ENCODE assay signal across 10 cellular contexts in genomic region chr6:137872071-137872470, GRCh38. TPM values are rescaled to one million over a fixed set of nuclear protein-coding genes. Genes with fewer than 3 reads are reported as not detected.
A peak's percentile ranks its signal among the peaks of the same experiment; 100 is the strongest.
DNase-seq lines count a peak whose midpoint lies in the region; ATAC-seq, FAIRE-seq and TF ChIP-seq lines count a peak whose summit lies in the region.
"Had no signal": no experiment of that assay in that cellular context is flagged by ENCODE, and none has a peak within 500 bp of the region (broad histone marks: within the 10 kb centered on the region; RNA-seq: fewer than 3 reads in every experiment).

No MANE protein-coding gene starts in this region.

- peaks cover 25% of the 10 kb centered on the region for H3K4me1 Mint-ChIP-seq in activated naive CD4-positive, alpha-beta T cell treated with anti-CD3 and anti-CD28 coated beads for 36 hours (ENCODE audit: low read depth)
- H3K4me1 Mint-ChIP-seq in activated naive CD8-positive, alpha-beta T cell (ENCODE audit: low read depth), result peaks cover 39% of the 10 kb centered on the region

- CTCF ChIA-PET in activated naive CD4-positive, alpha-beta T cell treated with anti-CD3 and anti-CD28 coated beads for 36 hours (lab: Charles Lee), result interaction anchor here (0.8 to 8.1 kb wide), 14 partner anchors 9 to 167 kb away, joined by 3 to 161 read pairs (median 10); no protein-coding TSS in a partner anchor
- CTCF ChIA-PET in HepG2 (lab: Yijun Ruan, JAX; ENCODE audit: low intra/inter-chr PET ratio, low total read pairs), result no interaction called here

- in situ Hi-C loops in HepG2 (cut with HindIII; ENCODE audit: extremely low pct_ligation_motif_present, low pct_unique_long_range_greater_than_20kb), result no loop called here

- TF ChIP-seq CTCF in HepG2 (CRISPR knock-in tag; IDR thresholded peaks at IDR 0.05) (no peak), upper lobe of left lung (IDR thresholded peaks at IDR 0.05) (no peak)

- H3K27ac Mint-ChIP-seq in activated naive CD4-positive, alpha-beta T cell treated with anti-CD3 and anti-CD28 coated beads for 36 hours, result peak overlapping the region; percentile 99
- peak overlapping the region; percentile 97 for H3K27ac Mint-ChIP-seq in activated naive CD8-positive, alpha-beta T cell

- H3K4me2 ChIP-seq in HepG2 (ENCODE audit: low read depth, low read length), result peak overlapping the region; percentile 96

- H3K27me3 Mint-ChIP-seq in activated naive CD4-positive, alpha-beta T cell treated with anti-CD3 and anti-CD28 coated beads for 36 hours (ENCODE audit: low read depth), result no peaks in the 10 kb centered on the region
- H3K27me3 Mint-ChIP-seq in activated naive CD8-positive, alpha-beta T cell, result no peaks in the 10 kb centered on the region

- no peak for DNase-seq in activated naive CD4-positive, alpha-beta T cell treated with anti-CD3 and anti-CD28 coated beads for 36 hours
- DNase-seq in activated naive CD4-positive, alpha-beta T cell treated with Interleukin-2 at 50 U/mL for 16 hours, result no peak
- DNase-seq in HepG2 (ENCODE audit: low spot score), result no peak
- no peak for DNase-seq in upper lobe of left lung
- DNase-seq in NCI-H1694 treated with DMSO at 0.1 percent for 48 hours (lab: John Stamatoyannopoulos, UW), result no peak
- DNase-seq in NK-92 (lab: John Stamatoyannopoulos, UW; ENCODE audit: unreplicated experiment), result no peak
- no peak for DNase-seq in stimulated activated CD4-positive, alpha-beta T cell treated with anti-CD3 and anti-CD28 coated beads, Interleukin-2, amount 100 ng/mL, for 48 hours

- no TSS peak for BruUV-seq in HepG2 (replicated peaks; lab: Mats Ljungman, UMichigan)

- ATAC-seq in HepG2 (no peak), upper lobe of left lung (ENCODE audit: low FRiP score in 2 of 2) (no peak)

- TF ChIP-seq EP300 in HepG2 (IDR thresholded peaks at IDR 0.05; ENCODE audit: low read depth in 2 of 2, low read length in 2 of 2), result no peak
- no peak for TF ChIP-seq EP300 in HepG2 (CRISPR knock-in tag; IDR thresholded peaks at IDR 0.05; ENCODE audit: borderline replicate concordance)
- TF ChIP-seq EP300 in upper lobe of left lung (IDR thresholded peaks at IDR 0.05), result no peak

- TF ChIP-seq POLR2A in HepG2 (IDR thresholded peaks at IDR 0.05; ENCODE audit: insufficient read depth in 1 of 2, low read depth in 2 of 2, low read length in 2 of 2) (no peak), upper lobe of left lung (IDR thresholded peaks at IDR 0.05) (no peak)

- H3K36me3 ChIP-seq in HepG2 (replicated peaks in 1 of 2; ENCODE audit: control insufficient read depth in 1 of 2, insufficient read depth in 2 of 2, low read length in 2 of 2) (peaks cover 25 to 58% of the 10 kb centered on the region in 2 experiments), upper lobe of left lung (peaks cover 19 to 37% (median 23%) of the 10 kb centered on the region in 4 donors)

- no peaks in the 10 kb centered on the region for H3K9me3 Mint-ChIP-seq in activated naive CD4-positive, alpha-beta T cell treated with anti-CD3 and anti-CD28 coated beads for 36 hours
- H3K9me3 Mint-ChIP-seq in activated naive CD8-positive, alpha-beta T cell (ENCODE audit: low read depth), result no peaks in the 10 kb centered on the region

- H3K4me3 ChIP-seq in HepG2 (replicated peaks in 1 of 3; ENCODE audit: insufficient read depth in 1 of 3, low read depth in 2 of 3, low read length in 3 of 3) (peak overlapping the region; percentile 75 to 100 (median 92); a peak in 5 of 6 replicates), upper lobe of left lung (peak overlapping the region in 1 of 4 donors; percentile 78)
- H3K4me3 ChIP-seq: lung had no signal

- peaks cover 56% of the 10 kb centered on the region for H4K20me1 ChIP-seq in HepG2 (ENCODE audit: insufficient read depth, low read length)

- POLR2A ChIA-PET in HepG2 (lab: Yijun Ruan, JAX), result interaction anchor here (0.9 to 3.3 kb wide), 6 partner anchors 77 to 175 kb away, joined by 3 to 15 read pairs (median 4); no protein-coding TSS in a partner anchor

- H3K27me3 ChIP-seq in HepG2 (ENCODE audit: control insufficient read depth in 1 of 2, insufficient read depth in 2 of 2, low read length in 2 of 2), result no peaks in the 10 kb centered on the region; a peak in 1 of 5 replicates
- H3K27me3 ChIP-seq in upper lobe of left lung, result no peaks in the 10 kb centered on the region

- peak overlapping the region; percentile 89 for H3K4me3 Mint-ChIP-seq in activated naive CD4-positive, alpha-beta T cell treated with anti-CD3 and anti-CD28 coated beads for 36 hours
- peak overlapping the region; percentile 96 for H3K4me3 Mint-ChIP-seq in activated naive CD8-positive, alpha-beta T cell

- H3K36me3 Mint-ChIP-seq in activated naive CD4-positive, alpha-beta T cell treated with anti-CD3 and anti-CD28 coated beads for 36 hours (ENCODE audit: low read depth), result peaks cover 98% of the 10 kb centered on the region
- H3K36me3 Mint-ChIP-seq in activated naive CD8-positive, alpha-beta T cell, result peaks cover 57% of the 10 kb centered on the region

- no peak for FAIRE-seq in HepG2 (lab: Jason Lieb, UNC)
- FAIRE-seq: TTC549 had no signal

- no peaks in the 10 kb centered on the region for H3K9me3 ChIP-seq in HepG2 (ENCODE audit: low read length)
- H3K9me3 ChIP-seq in upper lobe of left lung, result no peaks in the 10 kb centered on the region

- H3K4me1 ChIP-seq in HepG2 (ENCODE audit: insufficient read depth, low read length) (peaks cover 69% of the 10 kb centered on the region), upper lobe of left lung (peaks cover 36 to 64% (median 57%) of the 10 kb centered on the region in 4 donors)

- intact Hi-C loops in activated naive CD4-positive, alpha-beta T cell treated with anti-CD3 and anti-CD28 coated beads for 36 hours (cut with micrococcal nuclease), result loop anchor here (2.0 to 10.0 kb wide), 2 partner anchors 543 to 1275 kb away; no protein-coding TSS in a partner anchor
- intact Hi-C loops in HepG2 (cut with micrococcal nuclease; ENCODE audit: unreplicated experiment), result loop anchor here (5.0 kb wide), 1 partner anchor 235 kb away; the partner anchor contains the start of gene PERP

- no peak for TF ChIP-seq RAD21 in HepG2 (CRISPR knock-in tag; IDR thresholded peaks at IDR 0.05)

- no peak overlapping the region for H2AFZ ChIP-seq in HepG2 (ENCODE audit: low read length)

- peaks cover 94% of the 10 kb centered on the region for H3K79me2 ChIP-seq in HepG2 (ENCODE audit: insufficient read depth, low read length)

- H3K9ac ChIP-seq in HepG2 (ENCODE audit: insufficient read depth, low read depth, low read length), result peak overlapping the region; percentile 14; the same call in 1 of the 2 replicates

- H3K27ac ChIP-seq in HepG2 (ENCODE audit: extremely low read length, insufficient read depth, low read length) (peak overlapping the region; percentile 31), upper lobe of left lung (peak overlapping the region; percentile 62 to 99 (median 87))

TF ChIP-seq in HepG2, 621 proteins besides CTCF, POLR2A, EP300 and RAD21 (continues in another document):
- no peak for TF ChIP-seq MXD4 (CRISPR knock-in tag; IDR thresholded peaks at IDR 0.05)
- no peak for TF ChIP-seq ZSCAN5A (CRISPR knock-in tag; IDR thresholded peaks at IDR 0.05; ENCODE audit: borderline replicate concordance)
- no peak for TF ChIP-seq KLF16 (CRISPR knock-in tag; IDR thresholded peaks at IDR 0.05)
- no peak for TF ChIP-seq TFDP1 (CRISPR knock-in tag; IDR thresholded peaks at IDR 0.05; ENCODE audit: borderline replicate concordance)
- no peak for TF ChIP-seq SMARCE1 (IDR thresholded peaks at IDR 0.05; ENCODE audit: borderline replicate concordance)

RNA-seq across cellular contexts. Expression of gene TNFAIP3, which starts 5.0 kb away (rescaled TPM):
- total RNA-seq in activated naive CD4-positive, alpha-beta T cell treated with anti-CD3 and anti-CD28 coated beads for 36 hours, result 100 to 1,000 TPM; 289 to 294 TPM
- total RNA-seq in HepG2 (2016; rRNA removed; fragmentation: Illumina TruSeq; extraction: Trizol) (24.7 and 28.2 TPM in 2 replicates), upper lobe of left lung (10 to 100 TPM; 35.3 to 76.4 (median 52.2) TPM)
- 2.2 and 2.6 TPM in 2 replicates for total RNA-seq in HepG2 (2016; cell fraction: cytosol; rRNA removed; fragmentation: Illumina TruSeq; extraction: Trizol; ENCODE audit: low read depth)
- 18.9 and 27.7 TPM in 2 replicates for total RNA-seq in HepG2 (2016; cell fraction: insoluble cytoplasmic fraction; rRNA removed; fragmentation: Illumina TruSeq; extraction: Trizol)
- total RNA-seq in HepG2 (2016; cell fraction: membrane; rRNA removed; fragmentation: Illumina TruSeq; extraction: Trizol), result 8.2 and 8.6 TPM in 2 replicates
- total RNA-seq in HepG2 (2016; cell fraction: nucleus; rRNA removed; fragmentation: Illumina TruSeq; extraction: Trizol), result 61.9 and 64.1 TPM in 2 replicates
- polyA plus RNA-seq in HepG2 (2011; rRNA removed), result 47.1 and 49.6 TPM in 2 replicates
- 22.2 and 24.7 TPM in 2 replicates for polyA plus RNA-seq in HepG2 (2011; cell fraction: cytosol; rRNA removed)
- polyA plus RNA-seq in HepG2 (2011; cell fraction: nucleus; rRNA removed), result 144 and 150 TPM in 2 replicates
- polyA plus RNA-seq in HepG2 (2012), result 30.0 and 33.6 TPM in 2 replicates
- 1.00 and 1.1 TPM in 2 replicates for polyA plus RNA-seq in HepG2 (2016; cell fraction: cytosol; fragmentation: Illumina TruSeq; extraction: Trizol; ENCODE audit: low read depth)
- polyA plus RNA-seq in HepG2 (2016; cell fraction: insoluble cytoplasmic fraction; fragmentation: Illumina TruSeq; extraction: Trizol; ENCODE audit: low read depth), result 21.4 and 27.8 TPM in 2 replicates
- 3.4 and 4.2 TPM in 2 replicates for polyA plus RNA-seq in HepG2 (2016; cell fraction: membrane; fragmentation: Illumina TruSeq; extraction: Trizol; ENCODE audit: low read depth)
- polyA plus RNA-seq in HepG2 (2016; cell fraction: nucleus; fragmentation: Illumina TruSeq; extraction: Trizol; ENCODE audit: insufficient read depth, low read depth), result 121 and 138 TPM in 2 replicates
- 2.9 and 35.1 TPM in 2 replicates for polyA minus RNA-seq in HepG2 (2011; rRNA and poly(A)+ RNA removed; ENCODE audit: low replicate concordance)
- polyA minus RNA-seq in HepG2 (2011; cell fraction: cytosol; rRNA and poly(A)+ RNA removed), result 30.0 and 32.5 TPM in 2 replicates
- polyA minus RNA-seq in HepG2 (2011; cell fraction: nucleus; rRNA and poly(A)+ RNA removed), result 52.7 and 61.8 TPM in 2 replicates
